In genomic region chr2:27442282-27442980, GRCh38 we compare ENCODE assay signal across 8 cellular contexts. TPM values are rescaled to one million over a fixed set of nuclear protein-coding genes. Genes with fewer than 3 reads are reported as not detected.
DNase-seq lines count a peak whose midpoint lies in the region; ATAC-seq lines count a peak whose summit lies in the region.

TSS of gene KRTCAP3 (plus strand) at chr2:27442381. CDS start at chr2:27442413, 32 bp downstream.

- peaks cover 6 to 11% (median 7%) of the 10 kb centered on the region in 3 donors for H3K27me3 Mint-ChIP-seq in immature natural killer cell (ENCODE audit: low read depth in 3 of 3)

- DNase-seq in D341Med (ENCODE audit: low spot score) (peak; percentile 41), NCI-H2196 (lab: John Stamatoyannopoulos, UW; ENCODE audit: unreplicated experiment) (peak; percentile 87), immature natural killer cell (peak in 2 of 3 donors; percentile 29 to 31), glomerular visceral epithelial cell (ENCODE audit: extremely low spot score) (no peak), dedifferentiated amniotic fluid mesenchymal stem cell (ENCODE audit: extremely low spot score) (no peak)
- peak; percentile 61 for DNase-seq in activated naive CD4-positive, alpha-beta T cell treated with anti-CD3 and anti-CD28 coated beads, Interleukin-2, amount 50 U/mL, for 16 hours
- DNase-seq in stimulated activated CD4-positive, alpha-beta T cell treated with anti-CD3 and anti-CD28 coated beads, Interleukin-4, amount 100 ng/mL, for 1 hour: peak; percentile 46

- ATAC-seq in HG03196 (IDR thresholded peaks at IDR 0.05; ENCODE audit: unreplicated experiment): no peak

- no peaks in the 10 kb centered on the region for H3K9me3 Mint-ChIP-seq in immature natural killer cell

- peaks cover 29 to 38% (median 31%) of the 10 kb centered on the region in 3 donors for H3K36me3 Mint-ChIP-seq in immature natural killer cell

- peaks cover 2 to 4% of the 10 kb centered on the region in 2 donors for H3K4me1 Mint-ChIP-seq in immature natural killer cell

- H3K27ac Mint-ChIP-seq in immature natural killer cell: peak within 1 kb of the TSS; percentile 45 to 84 (median 79)

- H3K4me3 Mint-ChIP-seq in immature natural killer cell: no peak within 1 kb of the TSS

RNA-seq across cellular contexts. Expression of gene KRTCAP3, which starts in this region (rescaled TPM):
- polyA plus RNA-seq in immature natural killer cell: under 1 TPM in 1 of 3 donors, not detected in 2; 0.63 TPM

Comparison
In these comparisons a context has a peak if more than half of its experiments do, and no peak if none do; other contexts are left out.
1. Peak in DNase-seq in immature natural killer cell; RNA of the gene not detected or under 1 TPM.
2. DNase-seq: peak in D341Med (single experiment), NCI-H2196 (single experiment), activated naive CD4-positive, alpha-beta T cell treated with anti-CD3 and anti-CD28 coated beads, Interleukin-2, amount 50 U/mL, for 16 hours (single experiment) and stimulated activated CD4-positive, alpha-beta T cell treated with anti-CD3 and anti-CD28 coated beads, Interleukin-4, amount 100 ng/mL, for 1 hour (single experiment); none in glomerular visceral epithelial cell (single experiment) and dedifferentiated amniotic fluid mesenchymal stem cell (single experiment).